In genomic region chr3:38453914-38454178, GRCh38 we compare ENCODE assay signal across 1 cellular context.
A peak's percentile ranks its signal among the peaks of the same experiment; 100 is the strongest.
TF ChIP-seq lines count a peak whose summit lies in the region.

No MANE protein-coding gene starts in this region.

TF ChIP-seq in K562, 482 proteins besides CTCF, POLR2A, EP300 and RAD21:
- TF ChIP-seq ZNF639 (CRISPR knock-in tag; conservative IDR thresholded peaks at IDR 0.05 in 1 of 2, IDR thresholded peaks at IDR 0.05 in 1 of 2) = peak in 1 of 2 experiments; percentile 88; a peak in 2 of 4 replicates
- no peak for TF ChIP-seq ZNF316 (IDR thresholded peaks at IDR 0.05)
- no peak for TF ChIP-seq DACH1 (IDR thresholded peaks at IDR 0.05; ENCODE audit: partially characterized antibody)
- no peak for TF ChIP-seq TCF7 (IDR thresholded peaks at IDR 0.05; ENCODE audit: borderline replicate concordance)
- TF ChIP-seq ZNF384 (IDR thresholded peaks at IDR 0.05; ENCODE audit: low read depth, low read length) = no peak
- 0 out of 6 replicates have a peak, but pooled peaks of 1 of the 3 experiments have one; percentile 49 for TF ChIP-seq ZBTB11 (CRISPR knock-in tag; IDR thresholded peaks at IDR 0.05)
- TF ChIP-seq ELF1 (tag; IDR thresholded peaks at IDR 0.05) = peak; percentile 75; the same call in 1 of the 2 replicates
- no peak for TF ChIP-seq ZNF79 (CRISPR knock-in tag; IDR thresholded peaks at IDR 0.05; ENCODE audit: low read depth)
- TF ChIP-seq ZNF592 (IDR thresholded peaks at IDR 0.05) = 0 out of 2 replicates have a peak, but pooled peaks have one; percentile 13
- TF ChIP-seq SAFB (IDR thresholded peaks at IDR 0.05; ENCODE audit: borderline replicate concordance, low read depth, low read length) = no peak
- no peak for TF ChIP-seq SMARCE1 (IDR thresholded peaks at IDR 0.05)
- TF ChIP-seq VEZF1 (CRISPR knock-in tag; IDR thresholded peaks at IDR 0.05) = peak; percentile 80
TF ChIP-seq in K562: peak in this region for 5.
